Comparison of ENCODE assay signal across 12 cellular contexts in the genomic region with DNA sequence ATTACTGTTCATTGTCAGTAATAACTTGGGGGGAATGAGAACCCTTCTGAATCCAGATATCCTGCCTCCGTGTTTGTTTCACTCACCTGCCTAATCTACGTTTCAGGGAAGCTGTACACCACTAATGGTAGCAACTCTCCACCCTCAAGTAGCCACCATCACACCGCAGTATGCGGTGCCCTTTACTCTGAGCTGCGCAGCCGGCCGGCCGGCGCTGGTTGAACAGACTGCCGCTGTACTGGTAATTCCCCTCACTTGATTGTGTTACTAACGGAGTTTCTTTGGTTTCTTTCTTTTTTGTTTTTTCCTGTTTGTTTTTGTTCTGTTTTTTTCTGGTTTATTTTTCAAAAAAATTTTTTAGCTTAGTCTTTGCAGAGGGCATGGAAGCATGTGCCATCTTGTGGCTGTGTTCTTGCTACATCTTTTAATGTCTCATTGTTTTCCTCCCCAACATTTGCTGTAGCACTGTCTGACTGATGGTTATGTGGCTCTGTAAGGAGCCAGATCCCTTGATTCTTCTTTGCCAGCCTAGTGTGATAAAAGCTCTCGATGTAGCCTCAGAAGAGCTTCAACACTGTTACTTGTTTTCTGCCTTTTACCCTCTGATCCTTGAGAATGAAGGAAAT. TPM values are rescaled to one million over a fixed set of nuclear protein-coding genes. Genes with fewer than 3 reads are reported as not detected.
DNase-seq lines count a peak whose midpoint lies in the region; ATAC-seq and TF ChIP-seq lines count a peak whose summit lies in the region.
"Had no signal": no experiment of that assay in that cellular context is flagged by ENCODE, and none has a peak within 500 bp of the region (broad histone marks: within the 10 kb centered on the region; RNA-seq: fewer than 3 reads in every experiment).

No MANE protein-coding gene starts in this region.

- H3K23me2 ChIP-seq in H9 (ENCODE audit: insufficient read length, low read depth, low read length, poor library complexity, severe bottlenecking), result no peaks in the 10 kb centered on the region

- ATAC-seq in CD4-positive, CD25-positive, alpha-beta regulatory T cell (ENCODE audit: low read depth in 2 of 2), result peak in 1 of 2 donors; percentile 34
- ATAC-seq in foreskin keratinocyte, result no peak
- no peak for ATAC-seq in HG03097 (IDR thresholded peaks at IDR 0.05; ENCODE audit: low FRiP score, unreplicated experiment)
- no peak for ATAC-seq in HG03521 (IDR thresholded peaks at IDR 0.05; ENCODE audit: unreplicated experiment)
- no peak for ATAC-seq in HG02870 (IDR thresholded peaks at IDR 0.05; ENCODE audit: unreplicated experiment)

- H3K9me3 Mint-ChIP-seq in CD4-positive, CD25-positive, alpha-beta regulatory T cell, result no peaks in the 10 kb centered on the region
- H3K9me3 Mint-ChIP-seq in H9, result no peaks in the 10 kb centered on the region

- no peaks in the 10 kb centered on the region for H3K9me3 ChIP-seq in CD4-positive, CD25-positive, alpha-beta regulatory T cell (ENCODE audit: control insufficient read depth in 2 of 2, low read length in 2 of 2)
- H3K9me3 ChIP-seq in H9 (ENCODE audit: control insufficient read depth, low read depth, low read length) (no peaks in the 10 kb centered on the region), smooth muscle cell (replicated peaks; ENCODE audit: low read depth) (no peaks in the 10 kb centered on the region)

- no peak overlapping the region for H3K27ac ChIP-seq in CD4-positive, CD25-positive, alpha-beta regulatory T cell (ENCODE audit: insufficient read depth, low read length, poor library complexity, severe bottlenecking)
- H3K27ac ChIP-seq in H9 (ENCODE audit: insufficient read length, low read depth, low read length) (no peak overlapping the region), angular gyrus (ENCODE audit: low read depth, low read length) (peak overlapping the region; percentile 58), foreskin keratinocyte (no peak overlapping the region), smooth muscle cell (ENCODE audit: low read depth) (no peak overlapping the region)
- H3K27ac ChIP-seq: skin epidermis had no signal

- TF ChIP-seq CTCF in H9 (conservative IDR thresholded peaks at IDR 0.05) (peak; percentile 26; the same call in 1 of the 3 replicates), foreskin keratinocyte (conservative IDR thresholded peaks at IDR 0.05) (peak; percentile 45), smooth muscle cell (IDR thresholded peaks at IDR 0.05; ENCODE audit: borderline replicate concordance, insufficient read depth, poor library complexity, severe bottlenecking) (no peak)

- no peak overlapping the region for H3K4me2 ChIP-seq in H9 (ENCODE audit: insufficient read depth, insufficient read length, low read length)
- no peak overlapping the region for H3K4me2 ChIP-seq in smooth muscle cell

- H2BK5ac ChIP-seq in H9 (ENCODE audit: insufficient read length, low read length), result no peak overlapping the region

- H2BK20ac ChIP-seq in H9 (ENCODE audit: low read depth, low read length, poor library complexity, severe bottlenecking), result no peak overlapping the region

- H4K91ac ChIP-seq in H9 (ENCODE audit: insufficient read length, low read depth, low read length), result no peak overlapping the region

- no peaks in the 10 kb centered on the region for H3K79me2 ChIP-seq in H9 (ENCODE audit: insufficient read depth, low read length)
- no peaks in the 10 kb centered on the region for H3K79me2 ChIP-seq in smooth muscle cell (ENCODE audit: low read depth)

- H4K20me1 ChIP-seq in H9 (ENCODE audit: control insufficient read depth, insufficient read depth, insufficient read length), result no peaks in the 10 kb centered on the region
- peaks cover 2% of the 10 kb centered on the region for H4K20me1 ChIP-seq in smooth muscle cell (ENCODE audit: low read depth)

- H3K27me3 Mint-ChIP-seq in CD4-positive, CD25-positive, alpha-beta regulatory T cell, result no peaks in the 10 kb centered on the region
- no peaks in the 10 kb centered on the region for H3K27me3 Mint-ChIP-seq in H9 (ENCODE audit: low read depth)

- H3K4ac ChIP-seq in H9 (ENCODE audit: low read depth, low read length), result no peak overlapping the region

- H3K36me3 ChIP-seq in CD4-positive, CD25-positive, alpha-beta regulatory T cell (ENCODE audit: control insufficient read depth, insufficient read depth, low read length), result peaks cover 93% of the 10 kb centered on the region
- peaks cover 37% of the 10 kb centered on the region for H3K36me3 ChIP-seq in smooth muscle cell (ENCODE audit: low read depth)

- H3K9ac ChIP-seq in H9 (ENCODE audit: extremely low read depth, insufficient read length, low read length), result no peak overlapping the region
- H3K9ac ChIP-seq in smooth muscle cell (ENCODE audit: low read depth), result no peak overlapping the region

- no peak overlapping the region for H4K8ac ChIP-seq in H9 (replicated peaks; ENCODE audit: insufficient read length, low read depth, low read length)

- no peak overlapping the region for H3K18ac ChIP-seq in H9 (ENCODE audit: insufficient read length, low read depth, low read length)

- H3K14ac ChIP-seq in H9 (ENCODE audit: insufficient read depth, low read length), result no peak overlapping the region

- H3F3A ChIP-seq in smooth muscle cell (ENCODE audit: low read depth), result no peaks in the 10 kb centered on the region

- peak overlapping the region in 1 of 4 donors; percentile 27 for H3K4me3 Mint-ChIP-seq in CD4-positive, CD25-positive, alpha-beta regulatory T cell
- no peak overlapping the region for H3K4me3 Mint-ChIP-seq in H9
- H3K4me3 Mint-ChIP-seq: nephron had no signal

- no peak overlapping the region for H3K4me3 ChIP-seq in CD4-positive, CD25-positive, alpha-beta regulatory T cell (ENCODE audit: low read depth, low read length)
- no peak overlapping the region for H3K4me3 ChIP-seq in smooth muscle cell
- H3K4me3 ChIP-seq: skin epidermis had no signal

- H2BK12ac ChIP-seq in H9 (ENCODE audit: insufficient read length, low read depth, low read length), result no peak overlapping the region

- no peak overlapping the region for H3K23ac ChIP-seq in H9 (ENCODE audit: insufficient read length, low read depth, low read length)

- H2BK15ac ChIP-seq in H9 (ENCODE audit: low read depth, low read length), result no peak overlapping the region

- H3T11ph ChIP-seq in H9 (ENCODE audit: low read length), result no peak overlapping the region

- H4K5ac ChIP-seq in H9 (ENCODE audit: insufficient read length, low read depth, low read length), result no peak overlapping the region

- no peaks in the 10 kb centered on the region for H3K79me1 ChIP-seq in H9 (ENCODE audit: insufficient read depth, low read depth, low read length, poor library complexity, severe bottlenecking)

- H2BK120ac ChIP-seq in H9 (ENCODE audit: low read depth, low read length, poor library complexity, severe bottlenecking), result no peak overlapping the region

- no CpG with 5 or more reads among the region's 12 CpGs for WGBS in H9 (ENCODE audit: extremely low coverage, insufficient read length, low lambda C conversion rate)
- 95% methylated on average over 12 of the region's 12 CpGs for WGBS in smooth muscle cell (ENCODE audit: low lambda C conversion rate)

- H3K4me1 Mint-ChIP-seq in CD4-positive, CD25-positive, alpha-beta regulatory T cell, result peaks cover 14 to 17% (median 16%) of the 10 kb centered on the region in 4 donors
- peaks cover 9 to 16% of the 10 kb centered on the region in 2 experiments for H3K4me1 Mint-ChIP-seq in H9
- H3K4me1 Mint-ChIP-seq: nephron had no signal

- DNase-seq in CD4-positive, CD25-positive, alpha-beta regulatory T cell, result peak in 2 of 3 donors; percentile 35 to 40
- DNase-seq in H9 (no peak), foreskin keratinocyte (no peak), smooth muscle cell (lab: John Stamatoyannopoulos, UW; ENCODE audit: unreplicated experiment) (no peak)
- DNase-seq: glutamatergic neuron, Karpas-422 had no signal

- peaks cover 59% of the 10 kb centered on the region for H3K36me3 Mint-ChIP-seq in CD4-positive, CD25-positive, alpha-beta regulatory T cell
- peaks cover 31 to 71% (median 54%) of the 10 kb centered on the region in 3 experiments; a peak in 6 of 7 replicates for H3K36me3 Mint-ChIP-seq in H9 (ENCODE audit: insufficient read depth in 1 of 3, low read depth in 3 of 3)

- H3K4me1 ChIP-seq in CD4-positive, CD25-positive, alpha-beta regulatory T cell (ENCODE audit: control insufficient read depth, insufficient read depth, low read length, poor library complexity, severe bottlenecking), result no peaks in the 10 kb centered on the region
- H3K4me1 ChIP-seq in H9 (ENCODE audit: insufficient read depth, low read length) (no peaks in the 10 kb centered on the region), foreskin keratinocyte (no peaks in the 10 kb centered on the region), smooth muscle cell (ENCODE audit: low read depth) (no peaks in the 10 kb centered on the region)

- H3K27me3 ChIP-seq in CD4-positive, CD25-positive, alpha-beta regulatory T cell (ENCODE audit: control insufficient read depth, insufficient read depth, low read length), result no peaks in the 10 kb centered on the region
- no peaks in the 10 kb centered on the region for H3K27me3 ChIP-seq in H9 (ENCODE audit: insufficient read depth, low read length)
- H3K27me3 ChIP-seq in foreskin keratinocyte, result no peaks in the 10 kb centered on the region
- H3K27me3 ChIP-seq in smooth muscle cell (ENCODE audit: low read depth), result no peaks in the 10 kb centered on the region

- peak overlapping the region; percentile 76 to 87 (median 84) for H3K27ac Mint-ChIP-seq in CD4-positive, CD25-positive, alpha-beta regulatory T cell
- peak overlapping the region in 2 of 3 experiments; percentile 2 to 90; a peak in 5 of 7 replicates for H3K27ac Mint-ChIP-seq in H9
- H3K27ac Mint-ChIP-seq: nephron had no signal

- H2AK5ac ChIP-seq in H9 (ENCODE audit: insufficient read length, low read length), result no peak overlapping the region

- no peak overlapping the region for H3K56ac ChIP-seq in H9 (ENCODE audit: insufficient read length, low read depth, low read length)

- H2AFZ ChIP-seq in H9 (ENCODE audit: low read length) (no peak overlapping the region), smooth muscle cell (ENCODE audit: low read depth) (no peak overlapping the region)

RNA-seq across cellular contexts. Expression of a gene that starts 15.9 kb away (rescaled TPM):
- total RNA-seq in CD4-positive, CD25-positive, alpha-beta regulatory T cell, result 0.64 TPM
- not detected for polyA plus RNA-seq in CD4-positive, CD25-positive, alpha-beta regulatory T cell
- 171 and 176 TPM in 2 replicates for total RNA-seq in H9 (2021)
- 10.6 and 11.1 TPM in 2 replicates for total RNA-seq in foreskin keratinocyte
- 13.0 and 14.2 TPM in 2 replicates for polyA plus RNA-seq in foreskin keratinocyte
- 220 and 274 TPM in 2 replicates for total RNA-seq in smooth muscle cell
- polyA plus RNA-seq in smooth muscle cell, result 256 and 308 TPM in 2 replicates

RNA-seq across cellular contexts. Expression of a gene that starts 34.3 kb away (rescaled TPM):
- 189 TPM for total RNA-seq in CD4-positive, CD25-positive, alpha-beta regulatory T cell
- polyA plus RNA-seq in CD4-positive, CD25-positive, alpha-beta regulatory T cell, result 10 to 100 TPM in 2 of 4 donors, 1 to 10 TPM in 2; 8.6 to 12.5 (median 11.0) TPM
- total RNA-seq in H9 (2021) (65.7 and 68.1 TPM in 2 replicates), foreskin keratinocyte (25.7 and 27.0 TPM in 2 replicates), smooth muscle cell (34.2 TPM in 2 replicates)
- polyA plus RNA-seq in foreskin keratinocyte (4.7 and 6.1 TPM in 2 replicates), smooth muscle cell (11.4 and 12.0 TPM in 2 replicates)

RNA-seq across cellular contexts. Expression of a gene that starts 58.3 kb away (rescaled TPM):
- 7.0 TPM for total RNA-seq in CD4-positive, CD25-positive, alpha-beta regulatory T cell
- polyA plus RNA-seq in CD4-positive, CD25-positive, alpha-beta regulatory T cell, result 1 to 10 TPM; 2.2 to 6.6 (median 4.7) TPM
- total RNA-seq in H9 (2021) (12.0 and 13.4 TPM in 2 replicates), foreskin keratinocyte (15.8 and 17.3 TPM in 2 replicates), smooth muscle cell (5.6 and 11.0 TPM in 2 replicates)
- polyA plus RNA-seq in foreskin keratinocyte (7.0 and 9.5 TPM in 2 replicates), smooth muscle cell (5.9 and 6.6 TPM in 2 replicates)

RNA-seq across cellular contexts. Expression of a gene that starts 58.8 kb away (rescaled TPM):
- 53.6 TPM for total RNA-seq in CD4-positive, CD25-positive, alpha-beta regulatory T cell
- polyA plus RNA-seq in CD4-positive, CD25-positive, alpha-beta regulatory T cell, result 10 to 100 TPM; 12.9 to 16.1 (median 14.5) TPM
- total RNA-seq in H9 (2021) (19.3 and 19.7 TPM in 2 replicates), foreskin keratinocyte (13.7 and 14.7 TPM in 2 replicates), smooth muscle cell (9.4 and 17.3 TPM in 2 replicates)
- polyA plus RNA-seq in foreskin keratinocyte (8.7 and 10.1 TPM in 2 replicates), smooth muscle cell (8.5 and 11.6 TPM in 2 replicates)

Comparison
In these comparisons a context has a peak if more than half of its experiments do, and no peak if none do; other contexts are left out.
1. DNase-seq: peak in CD4-positive, CD25-positive, alpha-beta regulatory T cell (2 of 3); none in H9 (single experiment), foreskin keratinocyte (0 of 2) and smooth muscle cell (single experiment).
2. RNA of a gene that starts 15.9 kb away (total RNA-seq): 220 to 274 TPM in smooth muscle cell and 171 to 176 TPM in H9; 10.6 to 11.1 TPM in foreskin keratinocyte and 0.64 TPM in CD4-positive, CD25-positive, alpha-beta regulatory T cell (single experiment); every median in the first group is over 10 times any median in the second.